Comparison of ENCODE assay signal across 2 cellular contexts in genomic region chr7:6323936-6324701, GRCh38.
TF ChIP-seq lines count a peak whose summit lies in the region.

No MANE protein-coding gene starts in this region.

TF ChIP-seq in GM23338, 12 proteins besides CTCF, POLR2A, EP300 and RAD21:
- no peak for TF ChIP-seq ZNF331 (CRISPR knock-in tag; IDR thresholded peaks at IDR 0.05; ENCODE audit: low read depth)
- no peak for TF ChIP-seq EZH2 (IDR thresholded peaks at IDR 0.05; ENCODE audit: low read depth, unreplicated experiment)
- TF ChIP-seq, protein P1, sequence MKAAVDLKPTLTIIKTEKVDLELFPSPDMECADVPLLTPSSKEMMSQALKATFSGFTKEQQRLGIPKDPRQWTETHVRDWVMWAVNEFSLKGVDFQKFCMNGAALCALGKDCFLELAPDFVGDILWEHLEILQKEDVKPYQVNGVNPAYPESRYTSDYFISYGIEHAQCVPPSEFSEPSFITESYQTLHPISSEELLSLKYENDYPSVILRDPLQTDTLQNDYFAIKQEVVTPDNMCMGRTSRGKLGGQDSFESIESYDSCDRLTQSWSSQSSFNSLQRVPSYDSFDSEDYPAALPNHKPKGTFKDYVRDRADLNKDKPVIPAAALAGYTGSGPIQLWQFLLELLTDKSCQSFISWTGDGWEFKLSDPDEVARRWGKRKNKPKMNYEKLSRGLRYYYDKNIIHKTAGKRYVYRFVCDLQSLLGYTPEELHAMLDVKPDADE (IDR thresholded peaks at IDR 0.05), result no peak
- no peak for TF ChIP-seq NANOG (IDR thresholded peaks at IDR 0.05; ENCODE audit: borderline replicate concordance)
- TF ChIP-seq, protein P2, sequence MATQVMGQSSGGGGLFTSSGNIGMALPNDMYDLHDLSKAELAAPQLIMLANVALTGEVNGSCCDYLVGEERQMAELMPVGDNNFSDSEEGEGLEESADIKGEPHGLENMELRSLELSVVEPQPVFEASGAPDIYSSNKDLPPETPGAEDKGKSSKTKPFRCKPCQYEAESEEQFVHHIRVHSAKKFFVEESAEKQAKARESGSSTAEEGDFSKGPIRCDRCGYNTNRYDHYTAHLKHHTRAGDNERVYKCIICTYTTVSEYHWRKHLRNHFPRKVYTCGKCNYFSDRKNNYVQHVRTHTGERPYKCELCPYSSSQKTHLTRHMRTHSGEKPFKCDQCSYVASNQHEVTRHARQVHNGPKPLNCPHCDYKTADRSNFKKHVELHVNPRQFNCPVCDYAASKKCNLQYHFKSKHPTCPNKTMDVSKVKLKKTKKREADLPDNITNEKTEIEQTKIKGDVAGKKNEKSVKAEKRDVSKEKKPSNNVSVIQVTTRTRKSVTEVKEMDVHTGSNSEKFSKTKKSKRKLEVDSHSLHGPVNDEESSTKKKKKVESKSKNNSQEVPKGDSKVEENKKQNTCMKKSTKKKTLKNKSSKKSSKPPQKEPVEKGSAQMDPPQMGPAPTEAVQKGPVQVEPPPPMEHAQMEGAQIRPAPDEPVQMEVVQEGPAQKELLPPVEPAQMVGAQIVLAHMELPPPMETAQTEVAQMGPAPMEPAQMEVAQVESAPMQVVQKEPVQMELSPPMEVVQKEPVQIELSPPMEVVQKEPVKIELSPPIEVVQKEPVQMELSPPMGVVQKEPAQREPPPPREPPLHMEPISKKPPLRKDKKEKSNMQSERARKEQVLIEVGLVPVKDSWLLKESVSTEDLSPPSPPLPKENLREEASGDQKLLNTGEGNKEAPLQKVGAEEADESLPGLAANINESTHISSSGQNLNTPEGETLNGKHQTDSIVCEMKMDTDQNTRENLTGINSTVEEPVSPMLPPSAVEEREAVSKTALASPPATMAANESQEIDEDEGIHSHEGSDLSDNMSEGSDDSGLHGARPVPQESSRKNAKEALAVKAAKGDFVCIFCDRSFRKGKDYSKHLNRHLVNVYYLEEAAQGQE (IDR thresholded peaks at IDR 0.05; ENCODE audit: unreplicated experiment), result no peak
- TF ChIP-seq CREB1 (CRISPR knock-in tag; IDR thresholded peaks at IDR 0.05; ENCODE audit: low read depth), result no peak
- TF ChIP-seq STAT1 (IDR thresholded peaks at IDR 0.05; ENCODE audit: unreplicated experiment), result no peak
- TF ChIP-seq, protein P3, sequence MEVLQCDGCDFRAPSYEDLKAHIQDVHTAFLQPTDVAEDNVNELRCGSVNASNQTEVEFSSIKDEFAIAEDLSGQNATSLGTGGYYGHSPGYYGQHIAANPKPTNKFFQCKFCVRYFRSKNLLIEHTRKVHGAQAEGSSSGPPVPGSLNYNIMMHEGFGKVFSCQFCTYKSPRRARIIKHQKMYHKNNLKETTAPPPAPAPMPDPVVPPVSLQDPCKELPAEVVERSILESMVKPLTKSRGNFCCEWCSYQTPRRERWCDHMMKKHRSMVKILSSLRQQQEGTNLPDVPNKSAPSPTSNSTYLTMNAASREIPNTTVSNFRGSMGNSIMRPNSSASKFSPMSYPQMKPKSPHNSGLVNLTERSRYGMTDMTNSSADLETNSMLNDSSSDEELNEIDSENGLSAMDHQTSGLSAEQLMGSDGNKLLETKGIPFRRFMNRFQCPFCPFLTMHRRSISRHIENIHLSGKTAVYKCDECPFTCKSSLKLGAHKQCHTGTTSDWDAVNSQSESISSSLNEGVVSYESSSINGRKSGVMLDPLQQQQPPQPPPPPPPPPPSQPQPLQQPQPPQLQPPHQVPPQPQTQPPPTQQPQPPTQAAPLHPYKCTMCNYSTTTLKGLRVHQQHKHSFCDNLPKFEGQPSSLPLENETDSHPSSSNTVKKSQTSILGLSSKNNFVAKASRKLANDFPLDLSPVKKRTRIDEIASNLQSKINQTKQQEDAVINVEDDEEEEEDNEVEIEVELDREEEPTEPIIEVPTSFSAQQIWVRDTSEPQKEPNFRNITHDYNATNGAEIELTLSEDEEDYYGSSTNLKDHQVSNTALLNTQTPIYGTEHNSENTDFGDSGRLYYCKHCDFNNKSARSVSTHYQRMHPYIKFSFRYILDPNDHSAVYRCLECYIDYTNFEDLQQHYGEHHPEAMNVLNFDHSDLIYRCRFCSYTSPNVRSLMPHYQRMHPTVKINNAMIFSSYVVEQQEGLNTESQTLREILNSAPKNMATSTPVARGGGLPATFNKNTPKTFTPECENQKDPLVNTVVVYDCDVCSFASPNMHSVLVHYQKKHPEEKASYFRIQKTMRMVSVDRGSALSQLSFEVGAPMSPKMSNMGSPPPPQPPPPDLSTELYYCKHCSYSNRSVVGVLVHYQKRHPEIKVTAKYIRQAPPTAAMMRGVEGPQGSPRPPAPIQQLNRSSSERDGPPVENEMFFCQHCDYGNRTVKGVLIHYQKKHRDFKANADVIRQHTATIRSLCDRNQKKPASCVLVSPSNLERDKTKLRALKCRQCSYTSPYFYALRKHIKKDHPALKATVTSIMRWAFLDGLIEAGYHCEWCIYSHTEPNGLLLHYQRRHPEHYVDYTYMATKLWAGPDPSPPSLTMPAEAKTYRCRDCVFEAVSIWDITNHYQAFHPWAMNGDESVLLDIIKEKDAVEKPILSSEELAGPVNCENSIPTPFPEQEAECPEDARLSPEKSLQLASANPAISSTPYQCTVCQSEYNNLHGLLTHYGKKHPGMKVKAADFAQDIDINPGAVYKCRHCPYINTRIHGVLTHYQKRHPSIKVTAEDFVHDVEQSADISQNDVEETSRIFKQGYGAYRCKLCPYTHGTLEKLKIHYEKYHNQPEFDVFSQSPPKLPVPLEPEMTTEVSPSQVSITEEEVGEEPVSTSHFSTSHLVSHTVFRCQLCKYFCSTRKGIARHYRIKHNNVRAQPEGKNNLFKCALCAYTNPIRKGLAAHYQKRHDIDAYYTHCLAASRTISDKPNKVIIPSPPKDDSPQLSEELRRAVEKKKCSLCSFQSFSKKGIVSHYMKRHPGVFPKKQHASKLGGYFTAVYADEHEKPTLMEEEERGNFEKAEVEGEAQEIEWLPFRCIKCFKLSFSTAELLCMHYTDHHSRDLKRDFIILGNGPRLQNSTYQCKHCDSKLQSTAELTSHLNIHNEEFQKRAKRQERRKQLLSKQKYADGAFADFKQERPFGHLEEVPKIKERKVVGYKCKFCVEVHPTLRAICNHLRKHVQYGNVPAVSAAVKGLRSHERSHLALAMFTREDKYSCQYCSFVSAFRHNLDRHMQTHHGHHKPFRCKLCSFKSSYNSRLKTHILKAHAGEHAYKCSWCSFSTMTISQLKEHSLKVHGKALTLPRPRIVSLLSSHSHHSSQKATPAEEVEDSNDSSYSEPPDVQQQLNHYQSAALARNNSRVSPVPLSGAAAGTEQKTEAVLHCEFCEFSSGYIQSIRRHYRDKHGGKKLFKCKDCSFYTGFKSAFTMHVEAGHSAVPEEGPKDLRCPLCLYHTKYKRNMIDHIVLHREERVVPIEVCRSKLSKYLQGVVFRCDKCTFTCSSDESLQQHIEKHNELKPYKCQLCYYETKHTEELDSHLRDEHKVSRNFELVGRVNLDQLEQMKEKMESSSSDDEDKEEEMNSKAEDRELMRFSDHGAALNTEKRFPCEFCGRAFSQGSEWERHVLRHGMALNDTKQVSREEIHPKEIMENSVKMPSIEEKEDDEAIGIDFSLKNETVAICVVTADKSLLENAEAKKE (CRISPR knock-in tag; IDR thresholded peaks at IDR 0.05), result no peak
- no peak for TF ChIP-seq POLR2AphosphoS5 (IDR thresholded peaks at IDR 0.05; ENCODE audit: low read depth)
- no peak for TF ChIP-seq ZNF114 (CRISPR knock-in tag; IDR thresholded peaks at IDR 0.05)
- no peak for TF ChIP-seq EZH2phosphoT487 (IDR thresholded peaks at IDR 0.05; ENCODE audit: unreplicated experiment)
- TF ChIP-seq JUNB (IDR thresholded peaks at IDR 0.05; ENCODE audit: unreplicated experiment), result no peak

TF ChIP-seq in K562, 482 proteins besides CTCF, POLR2A, EP300 and RAD21:
- peak; percentile 92 for TF ChIP-seq ZNF121 (CRISPR knock-in tag; conservative IDR thresholded peaks at IDR 0.05)
- TF ChIP-seq ATF6 (CRISPR knock-in tag; IDR thresholded peaks at IDR 0.05), result no peak
- 0 out of 2 replicates have a peak, but pooled peaks have one; percentile 10 for TF ChIP-seq BCOR (IDR thresholded peaks at IDR 0.05)
